Comparison of ENCODE assay signal across 24 cellular contexts in the genomic region with DNA sequence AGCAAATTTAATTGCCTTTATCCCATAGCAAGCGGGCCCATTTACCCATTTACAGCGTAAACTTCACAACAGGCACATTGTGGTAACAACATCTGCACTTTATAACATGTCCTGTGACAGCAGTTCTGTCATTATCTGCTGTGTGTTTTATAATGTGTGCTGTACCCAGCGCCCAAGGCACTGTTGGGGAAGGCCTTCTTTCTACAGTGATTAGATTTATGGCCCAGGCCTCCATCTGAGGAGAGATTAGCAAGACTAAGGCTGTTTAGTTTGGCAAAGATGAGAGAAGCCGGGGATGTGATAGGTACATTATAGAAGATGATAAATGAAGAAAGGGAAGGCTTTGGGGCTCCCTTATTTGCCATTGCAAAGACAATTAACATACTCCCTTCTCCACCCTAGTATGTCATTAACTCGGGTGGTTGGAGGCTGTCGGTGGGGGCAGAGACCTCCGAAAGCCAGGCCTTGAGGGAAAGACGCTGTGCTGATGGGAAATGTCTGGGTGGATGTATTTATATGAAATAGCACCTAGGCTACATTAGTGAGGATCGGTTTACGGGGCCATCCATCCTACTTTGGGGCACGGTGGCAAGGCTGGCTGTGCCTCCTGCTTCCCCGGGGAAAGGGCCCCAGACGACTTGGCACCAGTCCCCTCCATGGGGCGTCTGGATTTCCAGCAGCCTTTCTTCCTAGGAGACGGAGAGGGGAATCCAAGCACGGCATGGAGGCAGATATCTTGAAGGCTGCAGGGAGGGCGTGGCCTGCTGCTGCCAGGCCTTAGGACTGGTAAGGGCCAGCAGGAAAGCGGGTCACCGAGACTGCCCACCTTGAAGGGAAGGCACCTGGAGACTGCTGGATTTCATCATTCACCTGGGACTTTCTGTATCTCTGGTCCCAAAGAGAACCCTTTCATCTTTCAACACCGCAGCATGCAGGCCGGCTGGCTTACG.
DNase-seq lines count a peak whose midpoint lies in the region; ATAC-seq, FAIRE-seq and TF ChIP-seq lines count a peak whose summit lies in the region.
"Had no signal": no experiment of that assay in that cellular context is flagged by ENCODE, and none has a peak within 500 bp of the region (broad histone marks: within the 10 kb centered on the region; RNA-seq: fewer than 3 reads in every experiment).

No MANE protein-coding gene starts in this region.

- H3K27me3 Mint-ChIP-seq in nephron progenitor cell (ENCODE audit: low read depth, poor library complexity), result peaks cover 28% of the 10 kb centered on the region

- H3K27ac ChIP-seq in hepatocyte, result peak overlapping the region; percentile 80
- H3K27ac ChIP-seq: adrenal gland, breast epithelium, KMS-11, parathyroid adenoma, sigmoid colon, thyroid gland had no signal

- no peak for FAIRE-seq in RCC 7860 (lab: Jason Lieb, UNC)
- FAIRE-seq: GM12891, GM19239 had no signal

- DNase-seq in Daoy (ENCODE audit: low read depth) (peak; percentile 39), NCI-H2171 (lab: John Stamatoyannopoulos, UW) (peak; percentile 18), hepatocyte (ENCODE audit: low spot score) (peak; percentile 69), nephron progenitor cell (no peak), RCC 7860 (ENCODE audit: low spot score) (no peak), NCI-H1436 treated with DMSO at 0.1 percent for 48 hours (lab: John Stamatoyannopoulos, UW) (no peak)
- no peak for DNase-seq in stimulated activated CD4-positive, alpha-beta T cell treated with anti-CD3 and anti-CD28 coated beads, Interleukin-4, amount 100 ng/mL, for 1 hour
- DNase-seq: activated CD4-positive, alpha-beta T cell treated with anti-CD3 and anti-CD28 coated beads, Interleukin-2, amount 50 U/mL, for 48 hours; CD8-positive, alpha-beta T cell; cortex of kidney; head of caudate nucleus; naive B cell; NCI-H187 treated with DMSO at 0.1 percent for 48 hours; NCI-H510A treated with DMSO at 0.1 percent for 48 hours; sigmoid colon; thyroid gland had no signal

- no peaks in the 10 kb centered on the region for H3K9me2 ChIP-seq in hepatocyte (replicated peaks; ENCODE audit: insufficient read depth)

- H3K36me3 Mint-ChIP-seq in nephron progenitor cell (ENCODE audit: low read depth), result no peaks in the 10 kb centered on the region
- H3K36me3 Mint-ChIP-seq: CD8-positive, alpha-beta T cell; naive B cell; stimulated activated effector memory CD8-positive, alpha-beta T cell treated with anti-CD3 and anti-CD28 coated beads, Interleukin-12 subunit alpha, Interleukin-12 subunit beta, amount 100 ng/mL, for 72 hours had no signal

- no peak for ATAC-seq in GM21447 (IDR thresholded peaks at IDR 0.05; ENCODE audit: unreplicated experiment)
- ATAC-seq: CD8-positive, alpha-beta T cell; stimulated activated effector memory CD8-positive, alpha-beta T cell treated with anti-CD3 and anti-CD28 coated beads, Interleukin-12 subunit alpha, Interleukin-12 subunit beta, amount 100 ng/mL, for 72 hours had no signal

- no peaks in the 10 kb centered on the region for H3K79me2 ChIP-seq in hepatocyte
- H3K79me2 ChIP-seq: parathyroid adenoma had no signal

- no peak overlapping the region for H2AFZ ChIP-seq in hepatocyte
- H2AFZ ChIP-seq: parathyroid adenoma had no signal

- H3K4me3 Mint-ChIP-seq in nephron progenitor cell, result peak overlapping the region; percentile 11
- H3K4me3 Mint-ChIP-seq: CD8-positive, alpha-beta T cell; naive B cell; stimulated activated effector memory CD8-positive, alpha-beta T cell treated with anti-CD3 and anti-CD28 coated beads, Interleukin-12 subunit alpha, Interleukin-12 subunit beta, amount 100 ng/mL, for 72 hours had no signal

- TF ChIP-seq CTCF in hepatocyte (IDR thresholded peaks at IDR 0.05; ENCODE audit: poor library complexity) (no peak), nephron progenitor cell (IDR thresholded peaks at IDR 0.05) (no peak)

- H3K27ac Mint-ChIP-seq in nephron progenitor cell, result no peak overlapping the region
- H3K27ac Mint-ChIP-seq: CD8-positive, alpha-beta T cell; naive B cell; stimulated activated effector memory CD8-positive, alpha-beta T cell treated with anti-CD3 and anti-CD28 coated beads, Interleukin-12 subunit alpha, Interleukin-12 subunit beta, amount 100 ng/mL, for 72 hours had no signal

- no peaks in the 10 kb centered on the region for H4K20me1 ChIP-seq in hepatocyte (ENCODE audit: insufficient read depth, poor library complexity, severe bottlenecking)

- 23% methylated on average over 22 of the region's 22 CpGs for WGBS in hepatocyte (ENCODE audit: low lambda C conversion rate, missing lambda C conversion rate)

- no peaks in the 10 kb centered on the region for H3K36me3 ChIP-seq in hepatocyte (replicated peaks; ENCODE audit: insufficient read depth, low read depth)
- H3K36me3 ChIP-seq: adrenal gland, breast epithelium, sigmoid colon, thyroid gland had no signal

- peaks cover 33% of the 10 kb centered on the region for H3K4me1 ChIP-seq in hepatocyte (ENCODE audit: insufficient read depth)
- H3K4me1 ChIP-seq: adrenal gland, breast epithelium, parathyroid adenoma, sigmoid colon, thyroid gland had no signal

- peak overlapping the region; percentile 60 for H3K4me2 ChIP-seq in hepatocyte
- H3K4me2 ChIP-seq: KMS-11 had no signal

- H3K9me3 ChIP-seq in hepatocyte (ENCODE audit: low read depth), result no peaks in the 10 kb centered on the region
- H3K9me3 ChIP-seq: adrenal gland, breast epithelium, sigmoid colon, thyroid gland had no signal

- no peaks in the 10 kb centered on the region for H3K9me3 Mint-ChIP-seq in nephron progenitor cell
- H3K9me3 Mint-ChIP-seq: CD8-positive, alpha-beta T cell; stimulated activated effector memory CD8-positive, alpha-beta T cell treated with anti-CD3 and anti-CD28 coated beads, Interleukin-12 subunit alpha, Interleukin-12 subunit beta, amount 100 ng/mL, for 72 hours had no signal

- no peaks in the 10 kb centered on the region for H3K27me3 ChIP-seq in hepatocyte
- H3K27me3 ChIP-seq: adrenal gland, breast epithelium, sigmoid colon, thyroid gland had no signal

- H3K4me3 ChIP-seq in hepatocyte, result no peak overlapping the region
- H3K4me3 ChIP-seq: adrenal gland, breast epithelium, sigmoid colon, thyroid gland had no signal

- H3K4me1 Mint-ChIP-seq in nephron progenitor cell, result peaks cover 54% of the 10 kb centered on the region
- H3K4me1 Mint-ChIP-seq: naive B cell; stimulated activated effector memory CD8-positive, alpha-beta T cell treated with anti-CD3 and anti-CD28 coated beads, Interleukin-12 subunit alpha, Interleukin-12 subunit beta, amount 100 ng/mL, for 72 hours had no signal

Comparison
In these comparisons a context has a peak if more than half of its experiments do, and no peak if none do; other contexts are left out.
1. DNase-seq: peak in Daoy (single experiment), NCI-H2171 (single experiment) and hepatocyte (single experiment); none in nephron progenitor cell (single experiment), RCC 7860 (single experiment), stimulated activated CD4-positive, alpha-beta T cell treated with anti-CD3 and anti-CD28 coated beads, Interleukin-4, amount 100 ng/mL, for 1 hour (single experiment) and NCI-H1436 treated with DMSO at 0.1 percent for 48 hours (single experiment).